Comparison of ENCODE assay signal across 9 cellular contexts in the genomic region with DNA sequence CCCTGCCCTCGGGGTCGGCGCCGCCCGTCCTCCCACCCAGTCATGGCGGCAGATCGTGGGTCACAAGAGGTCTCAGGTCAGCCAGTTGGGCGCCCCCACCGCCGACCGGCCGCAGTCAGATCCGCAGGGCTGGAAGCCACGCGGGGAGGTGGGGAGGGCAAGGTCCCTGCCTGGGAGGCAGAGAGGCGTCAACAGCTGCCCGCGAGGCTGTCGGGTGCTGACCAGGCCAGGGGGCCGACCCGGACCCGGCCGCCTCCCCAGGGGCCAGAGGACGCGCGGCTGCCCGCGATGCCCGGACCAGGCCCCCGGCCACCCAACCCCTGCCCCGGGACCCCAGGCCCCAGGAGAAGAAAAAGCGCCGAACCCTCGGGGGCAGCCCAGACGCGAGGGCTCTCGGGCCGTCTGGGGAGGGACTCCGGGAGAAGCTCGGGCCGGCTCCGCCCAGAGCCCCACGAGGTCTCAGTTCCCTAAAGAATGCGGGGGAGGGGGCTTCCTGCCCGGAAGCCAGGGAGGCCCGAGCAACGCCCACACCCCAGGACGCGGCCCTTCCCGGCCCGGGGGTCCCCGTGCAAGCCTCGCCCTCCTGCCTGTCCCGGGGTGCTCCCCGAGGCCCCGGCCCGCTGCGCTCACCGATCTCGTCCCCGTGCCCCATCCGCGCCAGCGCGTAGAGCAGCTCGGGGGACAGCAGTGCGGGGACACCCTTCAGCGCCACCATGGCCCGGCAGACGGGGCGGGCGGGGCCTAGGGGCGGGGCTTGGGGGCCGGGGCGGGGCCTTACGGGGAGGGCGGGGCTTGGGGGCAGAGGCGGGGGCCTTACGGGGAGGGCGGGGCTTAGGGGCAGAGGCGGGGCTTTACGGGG. TPM values are rescaled to one million over a fixed set of nuclear protein-coding genes. Genes with fewer than 3 reads are reported as not detected.
A peak's percentile ranks its signal among the peaks of the same experiment; 100 is the strongest.
DNase-seq lines count a peak whose midpoint lies in the region; ATAC-seq, FAIRE-seq and TF ChIP-seq lines count a peak whose summit lies in the region.
"Had no signal": no experiment of that assay in that cellular context is flagged by ENCODE, and none has a peak within 500 bp of the region (broad histone marks: within the 10 kb centered on the region; RNA-seq: fewer than 3 reads in every experiment).

A gene with protein sequence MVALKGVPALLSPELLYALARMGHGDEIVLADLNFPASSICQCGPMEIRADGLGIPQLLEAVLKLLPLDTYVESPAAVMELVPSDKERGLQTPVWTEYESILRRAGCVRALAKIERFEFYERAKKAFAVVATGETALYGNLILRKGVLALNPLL (minus strand): TSS at position 727 of the 859 bp plus-strand sequence. CDS start 12 bp downstream, at position 715.

- H3K36me3 Mint-ChIP-seq in T-helper 17 cell (ENCODE audit: low read depth), result no peaks in the 10 kb centered on the region
- H3K36me3 Mint-ChIP-seq in astrocyte (ENCODE audit: low read depth, unreplicated experiment), result peaks cover 5% of the 10 kb centered on the region

- peak within 1 kb of the TSS; percentile 57 for H3K4me3 ChIP-seq in astrocyte (ENCODE audit: insufficient read depth, low read depth, low read length)
- H3K4me3 ChIP-seq in iPS-18c (ENCODE audit: insufficient read depth, low read depth, low read length), result peak within 1 kb of the TSS; percentile 77
- H3K4me3 ChIP-seq in spleen, result peak within 1 kb of the TSS; percentile 44 to 85 (median 56)

- intact Hi-C loops in spleen (cut with DNase I; ENCODE audit: low total_unique reads), result no loop called here

- H3K9me3 ChIP-seq in T-helper 17 cell (ENCODE audit: control insufficient read depth, low read length, poor library complexity, severe bottlenecking) (no peaks in the 10 kb centered on the region), astrocyte (ENCODE audit: insufficient read depth, low read depth, low read length) (no peaks in the 10 kb centered on the region), iPS-18c (ENCODE audit: control insufficient read depth, insufficient read depth, low read length) (peaks cover 2% of the 10 kb centered on the region), spleen (no peaks in the 10 kb centered on the region)

- peaks cover 5% of the 10 kb centered on the region for H3K79me2 ChIP-seq in astrocyte (ENCODE audit: insufficient read depth, low read length)

- FAIRE-seq in astrocyte (lab: Jason Lieb, UNC), result no peak
- FAIRE-seq: TTC549 had no signal

- H3K9ac ChIP-seq in astrocyte (ENCODE audit: low read length), result peak within 1 kb of the TSS; percentile 73

- H3K36me3 ChIP-seq in astrocyte (ENCODE audit: insufficient read depth, low read length) (no peaks in the 10 kb centered on the region), spleen (peaks cover 0 to 28% (median 6%) of the 10 kb centered on the region in 6 donors)

- H3K27me3 Mint-ChIP-seq in T-helper 17 cell, result no peaks in the 10 kb centered on the region
- H3K27me3 Mint-ChIP-seq in astrocyte (ENCODE audit: low read depth, unreplicated experiment), result no peaks in the 10 kb centered on the region

- peak within 1 kb of the TSS; percentile 85 for H3K4me2 ChIP-seq in astrocyte (ENCODE audit: low read length)

- H4K20me1 ChIP-seq in astrocyte (ENCODE audit: insufficient read depth, low read length), result peaks cover 11% of the 10 kb centered on the region

- H3K27ac Mint-ChIP-seq in T-helper 17 cell, result no peak within 1 kb of the TSS
- H3K27ac Mint-ChIP-seq in astrocyte (ENCODE audit: unreplicated experiment), result no peak within 1 kb of the TSS

- DNase-seq in CD1c-positive myeloid dendritic cell (ENCODE audit: extremely low spot score), result peak; percentile 96
- DNase-seq in T-helper 17 cell, result peak; percentile 52 to 69 (median 69)
- DNase-seq in astrocyte (ENCODE audit: low read depth), result peak; percentile 23
- DNase-seq in spleen, result peak; percentile 94
- no peak for DNase-seq in NK-92 (lab: John Stamatoyannopoulos, UW; ENCODE audit: unreplicated experiment)

- H3K4me1 ChIP-seq in astrocyte (ENCODE audit: insufficient read depth, low read length), result peaks cover 9% of the 10 kb centered on the region
- H3K4me1 ChIP-seq in spleen, result peaks cover 8 to 46% (median 20%) of the 10 kb centered on the region in 6 donors

- H3K27me3 ChIP-seq in astrocyte (ENCODE audit: insufficient read depth, low read length) (no peaks in the 10 kb centered on the region), spleen (replicated peaks in 1 of 7) (no peaks in the 10 kb centered on the region)

- H3K4me1 Mint-ChIP-seq in T-helper 17 cell (peaks cover 11% of the 10 kb centered on the region), astrocyte (ENCODE audit: low read depth, unreplicated experiment) (no peaks in the 10 kb centered on the region)

- H2AFZ ChIP-seq in astrocyte (ENCODE audit: low read depth, low read length), result peak within 1 kb of the TSS; percentile 87

- TF ChIP-seq CTCF in astrocyte (IDR thresholded peaks at IDR 0.05; ENCODE audit: insufficient read depth, low read depth, low read length) (no peak), spleen (IDR thresholded peaks at IDR 0.05 in 8 of 11, conservative IDR thresholded peaks at IDR 0.05 in 3 of 11) (no peak)

- H3K27ac ChIP-seq in astrocyte (ENCODE audit: low read depth, low read length) (no peak within 1 kb of the TSS), spleen (peak within 1 kb of the TSS; percentile 62 to 89 (median 83))

- 0 to 7% (median 1%) methylated on average over 9 to 82 of the region's 82 CpGs for WGBS in spleen, 5 donors

- H3K4me3 Mint-ChIP-seq in T-helper 17 cell (peak within 1 kb of the TSS; percentile 80), astrocyte (ENCODE audit: unreplicated experiment) (peak within 1 kb of the TSS; percentile 78)

- ATAC-seq in GM19324 (IDR thresholded peaks at IDR 0.05; ENCODE audit: low FRiP score, unreplicated experiment), result peak; percentile 68
- ATAC-seq in HG03460 (IDR thresholded peaks at IDR 0.05; ENCODE audit: unreplicated experiment), result peak; percentile 72
- ATAC-seq in T-helper 17 cell, result peak; percentile 92

- no peaks in the 10 kb centered on the region for H3K9me3 Mint-ChIP-seq in astrocyte (ENCODE audit: unreplicated experiment)

- TF ChIP-seq POLR2A in spleen (IDR thresholded peaks at IDR 0.05), result no peak

RNA-seq across cellular contexts. Expression of the gene that starts here (rescaled TPM):
- 1 to 10 TPM; 6.3 to 9.1 TPM for total RNA-seq in T-helper 17 cell
- total RNA-seq in astrocyte, result 28.8 and 29.3 TPM in 2 replicates
- 10 to 100 TPM; 25.3 to 36.5 (median 27.7) TPM for total RNA-seq in spleen
- polyA plus RNA-seq in spleen, result 10 to 100 TPM; 43.8 to 79.6 (median 47.9) TPM
